10 cellular contexts compared by ENCODE assay signal in genomic region chr2:229835601-229836283, GRCh38.
DNase-seq lines count a peak whose midpoint lies in the region; ATAC-seq and TF ChIP-seq lines count a peak whose summit lies in the region.
"Had no signal": no experiment of that assay in that cellular context is flagged by ENCODE, and none has a peak within 500 bp of the region (broad histone marks: within the 10 kb centered on the region; RNA-seq: fewer than 3 reads in every experiment).

No MANE protein-coding gene starts in this region.

- peaks cover 71% of the 10 kb centered on the region for H3K4me1 Mint-ChIP-seq in CD8-positive, alpha-beta T cell (ENCODE audit: low read depth)
- H3K4me1 Mint-ChIP-seq in T-helper 1 cell treated with Interleukin-12 subunit alpha and Interleukin-12 subunit beta and Interleukin-4 antibody, amounts not matched to agents 30 μg/mL and 1 μg/mL, for 36 hours (ENCODE audit: low read depth) = peaks cover 46% of the 10 kb centered on the region

- no peaks in the 10 kb centered on the region for H3K9me3 Mint-ChIP-seq in CD8-positive, alpha-beta T cell
- H3K9me3 Mint-ChIP-seq in T-helper 1 cell treated with Interleukin-12 subunit alpha and Interleukin-12 subunit beta and Interleukin-4 antibody, amounts not matched to agents 30 μg/mL and 1 μg/mL, for 36 hours = no peaks in the 10 kb centered on the region

- H3K9me3 ChIP-seq in CD8-positive, alpha-beta T cell (ENCODE audit: low read length) = no peaks in the 10 kb centered on the region
- H3K9me3 ChIP-seq: suprapubic skin had no signal

- H3K36me3 Mint-ChIP-seq in CD8-positive, alpha-beta T cell = peaks cover 57% of the 10 kb centered on the region
- H3K36me3 Mint-ChIP-seq in T-helper 1 cell treated with Interleukin-12 subunit alpha and Interleukin-12 subunit beta and Interleukin-4 antibody, amounts not matched to agents 30 μg/mL and 1 μg/mL, for 36 hours (ENCODE audit: low read depth) = peaks cover 30% of the 10 kb centered on the region

- no peak overlapping the region for H3K27ac ChIP-seq in CD8-positive, alpha-beta T cell (ENCODE audit: low read depth, low read length)
- H3K27ac ChIP-seq: suprapubic skin had no signal

- POLR2A ChIA-PET in CD8-positive, alpha-beta T cell (lab: Charles Lee) = interaction anchor here (1.7 to 1.9 kb wide), 2 partner anchors 21 to 86 kb away, joined by 5 to 8 read pairs; partner anchors contain the start of gene TRIP12

- peak overlapping the region; percentile 25 for H3K27ac Mint-ChIP-seq in CD8-positive, alpha-beta T cell
- peak overlapping the region; percentile 10 for H3K27ac Mint-ChIP-seq in T-helper 1 cell treated with Interleukin-12 subunit alpha and Interleukin-12 subunit beta and Interleukin-4 antibody, amounts not matched to agents 30 μg/mL and 1 μg/mL, for 36 hours

- CTCF ChIA-PET in CD8-positive, alpha-beta T cell (lab: Charles Lee) = interaction anchor here (1.1 to 2.4 kb wide), 3 partner anchors 15 to 55 kb away, joined by 7 to 8 read pairs (median 8); no protein-coding TSS in a partner anchor

- no peaks in the 10 kb centered on the region for H3K27me3 Mint-ChIP-seq in CD8-positive, alpha-beta T cell (ENCODE audit: low read depth)
- H3K27me3 Mint-ChIP-seq in T-helper 1 cell treated with Interleukin-12 subunit alpha and Interleukin-12 subunit beta and Interleukin-4 antibody, amounts not matched to agents 30 μg/mL and 1 μg/mL, for 36 hours (ENCODE audit: low read depth) = no peaks in the 10 kb centered on the region

- intact Hi-C loops in CD8-positive, alpha-beta T cell (cut with DNase I, micrococcal nuclease) = loop anchor here in 1 of 2 experiments (1.0 to 2.0 kb wide), 2 partner anchors 13 to 17 kb away; no protein-coding TSS in a partner anchor

- peaks cover 47% of the 10 kb centered on the region for H3K4me1 ChIP-seq in CD8-positive, alpha-beta T cell (ENCODE audit: insufficient read depth, low read length)
- H3K4me1 ChIP-seq: suprapubic skin had no signal

- peaks cover 11% of the 10 kb centered on the region for H3K36me3 ChIP-seq in CD8-positive, alpha-beta T cell (ENCODE audit: insufficient read depth, low read length)

- no peaks in the 10 kb centered on the region for H3K27me3 ChIP-seq in CD8-positive, alpha-beta T cell (ENCODE audit: insufficient read depth, low read length)
- H3K27me3 ChIP-seq: suprapubic skin had no signal

- TF ChIP-seq CTCF in AG09309 (IDR thresholded peaks at IDR 0.05; ENCODE audit: control insufficient read depth, insufficient read depth, low read depth, low read length, missing control alignments) = no peak
- TF ChIP-seq CTCF in CD8-positive, alpha-beta T cell (IDR thresholded peaks at IDR 0.05) = no peak
- TF ChIP-seq CTCF in fibroblast of mammary gland (conservative IDR thresholded peaks at IDR 0.05; ENCODE audit: control insufficient read depth, insufficient read depth, low read depth, low read length) = no peak

- DNase-seq in AG09309 (ENCODE audit: low read depth) (peak; percentile 45), fibroblast of mammary gland (ENCODE audit: low read depth) (peak; percentile 69), NCI-H748 (lab: John Stamatoyannopoulos, UW; ENCODE audit: unreplicated experiment) (no peak), LoVo (ENCODE audit: low spot score) (no peak), OCI-M1 (lab: John Stamatoyannopoulos, UW) (no peak)
- peak in 1 of 7 experiments; percentile 25 for DNase-seq in CD8-positive, alpha-beta T cell
- DNase-seq: NCI-H226 had no signal

- H3K4me3 ChIP-seq in AG09309 (ENCODE audit: control insufficient read depth, low read depth, low read length) (no peak overlapping the region), fibroblast of mammary gland (ENCODE audit: control insufficient read depth, low read depth, low read length) (no peak overlapping the region)
- no peak overlapping the region for H3K4me3 ChIP-seq in CD8-positive, alpha-beta T cell (ENCODE audit: low read depth, low read length)
- H3K4me3 ChIP-seq: suprapubic skin had no signal

- peak; percentile 73 for ATAC-seq in CD8-positive, alpha-beta T cell
- no peak for ATAC-seq in HG03457 (IDR thresholded peaks at IDR 0.05; ENCODE audit: unreplicated experiment)

- H3K4me3 Mint-ChIP-seq in CD8-positive, alpha-beta T cell = peak overlapping the region; percentile 16
- H3K4me3 Mint-ChIP-seq in T-helper 1 cell treated with Interleukin-12 subunit alpha and Interleukin-12 subunit beta and Interleukin-4 antibody, amounts not matched to agents 30 μg/mL and 1 μg/mL, for 36 hours = peak overlapping the region; percentile 1

Comparison
In these comparisons a context has a peak if more than half of its experiments do, and no peak if none do; other contexts are left out.
1. DNase-seq: peak in AG09309 (single experiment) and fibroblast of mammary gland (single experiment); none in NCI-H748 (single experiment), LoVo (single experiment) and OCI-M1 (single experiment).